ENCODE assay signal across 12 cellular contexts in genomic region chr18:72419914-72420313, GRCh38.
"Had no signal": no experiment of that assay in that cellular context is flagged by ENCODE, and none has a peak within 500 bp of the region (broad histone marks: within the 10 kb centered on the region; RNA-seq: fewer than 3 reads in every experiment).

No MANE protein-coding gene starts in this region.

- FAIRE-seq: endometrium had no signal

- DNase-seq: activated CD4-positive, alpha-beta T cell treated with anti-CD3 and anti-CD28 coated beads, Interleukin-2, amount 10 ng/mL, durations not matched to agents 7 days and 5 days; activated CD8-positive, alpha-beta memory T cell treated with anti-CD3 and anti-CD28 coated beads, Interleukin-2, amount 50 U/mL, for 48 hours; activated naive CD8-positive, alpha-beta T cell treated with anti-CD3 and anti-CD28 coated beads for 36 hours; activated T-cell treated with anti-CD3 and anti-CD28 coated beads, Interleukin-2, amount 50 U/mL, for 72 hours; left ventricle myocardium superior; natural killer cell; stimulated activated CD4-positive, alpha-beta T cell treated with anti-CD3 and anti-CD28 coated beads, Interleukin-15, amount 100 ng/mL, for 24 hours; stimulated activated CD4-positive, alpha-beta T cell treated with anti-CD3 and anti-CD28 coated beads, Interleukin-4, amount 100 ng/mL, for 1 hour; stimulated activated naive B cell treated with anti-CD40 and anti-IgM and Interleukin-4, amounts not matched to agents 10 μg/mL and 1 μg/mL and 100 μg/mL, for 72 hours; tibial artery; uterus had no signal
